In the genomic region with DNA sequence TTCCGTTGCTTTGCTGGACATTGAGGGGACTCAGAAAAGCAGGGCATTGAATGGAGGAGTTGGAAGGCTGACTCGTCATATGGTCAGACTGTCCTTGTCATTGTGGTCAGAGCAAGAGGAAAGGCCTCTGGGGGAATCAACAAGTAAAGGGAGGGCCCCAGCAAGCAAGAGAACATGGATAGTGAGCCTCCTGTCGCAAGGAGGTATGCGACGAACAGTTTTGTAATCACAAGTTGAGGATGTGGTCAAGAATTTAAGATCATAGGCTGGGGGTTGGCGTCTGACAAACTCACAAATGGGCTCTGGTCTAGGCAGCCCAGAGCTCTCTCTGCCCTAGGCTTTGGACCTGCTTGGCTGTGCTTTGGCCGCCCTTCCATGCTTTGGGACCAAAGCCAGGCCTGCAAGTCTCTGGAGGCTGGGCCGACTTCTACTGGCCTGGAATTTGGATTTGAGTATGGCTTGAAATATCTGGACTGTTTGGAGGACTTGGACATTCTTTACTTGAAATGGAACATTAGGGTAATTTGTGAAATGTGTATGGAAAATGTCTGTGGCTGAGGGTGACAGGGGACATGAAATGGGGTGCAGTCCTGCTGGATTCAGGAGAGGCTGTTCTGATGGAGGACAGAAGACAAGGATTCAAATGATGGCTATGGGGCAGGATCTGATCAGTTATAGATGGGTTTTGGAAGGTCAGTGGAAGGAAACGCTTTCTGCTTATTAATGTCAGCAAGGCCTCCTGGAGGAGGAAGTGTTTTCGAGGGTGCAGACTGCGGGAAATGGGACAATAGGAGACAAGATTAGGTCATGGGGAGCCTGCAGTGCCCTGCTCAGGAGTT, we compare ENCODE assay signal across 8 cellular contexts. TPM values are rescaled to one million over a fixed set of nuclear protein-coding genes. Genes with fewer than 3 reads are reported as not detected.
DNase-seq lines count a peak whose midpoint lies in the region; ATAC-seq, FAIRE-seq and TF ChIP-seq lines count a peak whose summit lies in the region.

No MANE protein-coding gene starts in this region.

- no peaks in the 10 kb centered on the region for H3K9me3 ChIP-seq in osteoblast (ENCODE audit: low read depth, low read length)

- peak; percentile 88 for DNase-seq in CD14-positive monocyte (ENCODE audit: low spot score)
- peak; percentile 40 for DNase-seq in SK-MEL-5 (ENCODE audit: low read depth, low spot score)
- DNase-seq in fibroblast of pulmonary artery (ENCODE audit: low read depth) = peak; percentile 75
- DNase-seq in osteoblast (ENCODE audit: insufficient read length, low spot score, missing footprints) = peak; percentile 95
- DNase-seq in urothelium cell line (ENCODE audit: low spot score) = no peak
- DNase-seq in activated naive CD4-positive, alpha-beta T cell (lab: John Stamatoyannopoulos, UW) = no peak
- DNase-seq in NCI-H82 treated with DMSO at 0.1 percent for 48 hours (lab: John Stamatoyannopoulos, UW; ENCODE audit: unreplicated experiment) = no peak

- H3K4me1 Mint-ChIP-seq in CD14-positive monocyte = peaks cover 72% of the 10 kb centered on the region

- peak overlapping the region; percentile 76 for H3K4me2 ChIP-seq in osteoblast (ENCODE audit: insufficient read depth, low read length)

- no peaks in the 10 kb centered on the region for H3K9me3 Mint-ChIP-seq in CD14-positive monocyte

- H3K27me3 Mint-ChIP-seq in CD14-positive monocyte (ENCODE audit: low read depth in 3 of 3) = peaks cover 0 to 3% (median 0%) of the 10 kb centered on the region in 3 donors

- H3K27ac ChIP-seq in osteoblast (ENCODE audit: low read depth, low read length) = peak overlapping the region; percentile 91

- no peak overlapping the region for H2AFZ ChIP-seq in osteoblast (ENCODE audit: low read length)

- H4K20me1 ChIP-seq in osteoblast (ENCODE audit: insufficient read depth, low read length) = peaks cover 49% of the 10 kb centered on the region

- peaks cover 84% of the 10 kb centered on the region for H3K79me2 ChIP-seq in osteoblast (ENCODE audit: insufficient read depth, low read length)

- no peak for FAIRE-seq in urothelium cell line (lab: Jason Lieb, UNC)

- peak overlapping the region; percentile 93 to 99 (median 97) for H3K27ac Mint-ChIP-seq in CD14-positive monocyte

- in situ Hi-C loops in SK-MEL-5 (cut with HindIII; ENCODE audit: low pct_unique_long_range_greater_than_20kb, low sequenced_read_pairs) = no loop called here

- peak overlapping the region; percentile 78 to 92 for H3K4me3 Mint-ChIP-seq in CD14-positive monocyte

- no peak for TF ChIP-seq CTCF in CD14-positive monocyte (IDR thresholded peaks at IDR 0.05)
- TF ChIP-seq CTCF in fibroblast of pulmonary artery (IDR thresholded peaks at IDR 0.05; ENCODE audit: low read length, missing control alignments) = no peak
- no peak for TF ChIP-seq CTCF in osteoblast (IDR thresholded peaks at IDR 0.05; ENCODE audit: extremely low read depth, low read depth, low read length)

- intact Hi-C loops in CD14-positive monocyte (cut with micrococcal nuclease) = loop anchor here in 1 of 2 donors (5.0 kb wide), 1 partner anchor 41 kb away; a partner anchor contains a TSS

- H3K36me3 Mint-ChIP-seq in CD14-positive monocyte = peaks cover 19 to 28% of the 10 kb centered on the region in 2 donors

- H3K4me1 ChIP-seq in osteoblast (ENCODE audit: insufficient read depth, low read length) = peaks cover 61% of the 10 kb centered on the region

- H3K4me3 ChIP-seq in fibroblast of pulmonary artery (replicated peaks; ENCODE audit: low read depth, low read length) (peak overlapping the region; percentile 80), osteoblast (ENCODE audit: insufficient read depth, low read length) (peak overlapping the region; percentile 96)

- peaks cover 29% of the 10 kb centered on the region for H3K36me3 ChIP-seq in osteoblast (ENCODE audit: insufficient read depth, low read length)

- no peak for ATAC-seq in HG03457 (IDR thresholded peaks at IDR 0.05; ENCODE audit: unreplicated experiment)

- H3K27me3 ChIP-seq in osteoblast (ENCODE audit: insufficient read depth, low read length) = no peaks in the 10 kb centered on the region

RNA-seq across cellular contexts. Expression of a gene that starts 19.2 kb away (rescaled TPM):
- polyA plus RNA-seq in CD14-positive monocyte = 1 to 10 TPM; 7.0 to 7.5 TPM
- total RNA-seq in SK-MEL-5 (2014; rRNA removed; shearing (Covaris generic)) = 9.6 and 10.9 TPM in 2 replicates
- 25.3 and 39.3 TPM in 2 replicates for polyA plus RNA-seq in SK-MEL-5 (2015; cell fraction: cytosol; rRNA removed)
- 16.7 and 33.0 TPM in 2 replicates for polyA plus RNA-seq in SK-MEL-5 (2015; cell fraction: nucleus; rRNA removed)
- total RNA-seq in osteoblast = 89.9 and 104 TPM in 2 replicates

RNA-seq across cellular contexts. Expression of a gene that starts 39.2 kb away (rescaled TPM):
- polyA plus RNA-seq in CD14-positive monocyte = 1,000 to 10,000 TPM; 2,768 to 3,499 TPM
- total RNA-seq in SK-MEL-5 (2014; rRNA removed; shearing (Covaris generic)) = 2,665 and 2,807 TPM in 2 replicates
- polyA plus RNA-seq in SK-MEL-5 (2015; cell fraction: cytosol; rRNA removed) = 2,027 and 2,592 TPM in 2 replicates
- 301 and 412 TPM in 2 replicates for polyA plus RNA-seq in SK-MEL-5 (2015; cell fraction: nucleus; rRNA removed)
- total RNA-seq in osteoblast = 1,720 and 2,211 TPM in 2 replicates

Comparison
In these comparisons a context has a peak if more than half of its experiments do, and no peak if none do; other contexts are left out.
1. DNase-seq: peak in CD14-positive monocyte (single experiment), SK-MEL-5 (single experiment), fibroblast of pulmonary artery (single experiment) and osteoblast (single experiment); none in urothelium cell line (single experiment), activated naive CD4-positive, alpha-beta T cell (0 of 4) and NCI-H82 treated with DMSO at 0.1 percent for 48 hours (single experiment).